In the genomic region with DNA sequence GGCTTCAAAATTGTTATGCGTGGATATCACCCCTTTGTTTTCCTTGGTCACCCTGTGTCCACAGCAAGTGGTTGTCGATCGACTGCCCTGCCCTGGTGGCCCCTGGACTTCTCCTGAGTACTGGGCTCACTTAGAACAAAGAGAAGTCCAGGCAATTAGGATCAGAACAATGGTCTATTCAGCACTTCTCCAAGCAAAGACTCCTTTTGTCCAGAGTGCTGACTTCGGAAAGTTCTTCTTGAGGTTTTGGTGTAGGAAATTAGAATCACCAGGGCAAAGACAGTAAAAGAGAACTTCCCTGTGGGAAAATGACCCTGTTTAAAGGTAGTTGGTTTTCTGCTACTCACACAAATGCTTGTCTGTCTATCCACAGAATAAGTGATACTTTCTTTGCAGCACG, we compare ENCODE assay signal across 15 cellular contexts.
DNase-seq lines count a peak whose midpoint lies in the region; ATAC-seq and TF ChIP-seq lines count a peak whose summit lies in the region.
"Had no signal": no experiment of that assay in that cellular context is flagged by ENCODE, and none has a peak within 500 bp of the region (broad histone marks: within the 10 kb centered on the region; RNA-seq: fewer than 3 reads in every experiment).

No MANE protein-coding gene starts in this region.

- in situ Hi-C loops in SK-MEL-5 (cut with HindIII; ENCODE audit: low pct_unique_long_range_greater_than_20kb, low sequenced_read_pairs) = no loop called here

- no peak for ATAC-seq in heart right ventricle
- no peak for ATAC-seq in left cardiac atrium
- no peak for ATAC-seq in GM19023 (IDR thresholded peaks at IDR 0.05; ENCODE audit: unreplicated experiment)
- no peak for ATAC-seq in activated T-cell treated with anti-CD3 and anti-CD28 coated beads, Interleukin-2, amount 50 U/mL, for 4 hours
- ATAC-seq: A549, HCT116 had no signal

- H3K36me3 Mint-ChIP-seq in activated T-cell treated with anti-CD3 and anti-CD28 coated beads, Interleukin-2, amount 50 U/mL, for 4 hours (ENCODE audit: insufficient read depth) = no peaks in the 10 kb centered on the region
- H3K36me3 Mint-ChIP-seq: CD8-positive, alpha-beta memory T cell had no signal

- intact Hi-C loops in heart right ventricle (cut with DNase I) (no loop called here), left cardiac atrium (cut with DNase I) (no loop called here)

- 68 to 69% methylated on average over 5 of the region's 5 CpGs for WGBS in heart right ventricle, 2 donors

- H3K4me3 Mint-ChIP-seq in activated T-cell treated with anti-CD3 and anti-CD28 coated beads, Interleukin-2, amount 50 U/mL, for 4 hours = no peak overlapping the region

- peaks cover 0 to 66% (median 31%) of the 10 kb centered on the region in 9 donors for H3K4me1 ChIP-seq in heart right ventricle
- H3K4me1 ChIP-seq: A549, Peyer's patch had no signal

- no peaks in the 10 kb centered on the region for H3K36me3 ChIP-seq in heart right ventricle
- H3K36me3 ChIP-seq: Peyer's patch had no signal

- no peaks in the 10 kb centered on the region for H3K9me3 Mint-ChIP-seq in activated T-cell treated with anti-CD3 and anti-CD28 coated beads, Interleukin-2, amount 50 U/mL, for 4 hours
- H3K9me3 Mint-ChIP-seq: CD8-positive, alpha-beta memory T cell had no signal

- H3K4me1 Mint-ChIP-seq in activated T-cell treated with anti-CD3 and anti-CD28 coated beads, Interleukin-2, amount 50 U/mL, for 4 hours (ENCODE audit: low read depth) = no peaks in the 10 kb centered on the region
- H3K4me1 Mint-ChIP-seq: CD8-positive, alpha-beta memory T cell had no signal

- TF ChIP-seq CTCF in heart right ventricle (IDR thresholded peaks at IDR 0.05) = no peak

- no peaks in the 10 kb centered on the region for H3K9me3 ChIP-seq in heart right ventricle
- H3K9me3 ChIP-seq: A549, Peyer's patch had no signal

- H3K4me3 ChIP-seq in heart right ventricle = no peak overlapping the region
- H3K4me3 ChIP-seq: A549, Peyer's patch, SK-N-MC had no signal

- no peaks in the 10 kb centered on the region for H3K27me3 ChIP-seq in heart right ventricle
- H3K27me3 ChIP-seq: Peyer's patch had no signal

- H3K27me3 Mint-ChIP-seq in activated T-cell treated with anti-CD3 and anti-CD28 coated beads, Interleukin-2, amount 50 U/mL, for 4 hours (ENCODE audit: low read depth) = no peaks in the 10 kb centered on the region
- H3K27me3 Mint-ChIP-seq: CD8-positive, alpha-beta memory T cell had no signal

- DNase-seq in heart right ventricle = no peak
- no peak for DNase-seq in left cardiac atrium
- peak; percentile 87 for DNase-seq in SK-MEL-5 (ENCODE audit: low read depth, low spot score)
- peak; percentile 44 for DNase-seq in medulla oblongata (ENCODE audit: extremely low spot score)
- DNase-seq in anterior cingulate cortex (lab: John Stamatoyannopoulos, UW) = no peak
- no peak for DNase-seq in activated T-cell treated with anti-CD3 and anti-CD28 coated beads, Interleukin-2, amount 50 U/mL, for 4 hours
- DNase-seq: CD8-positive, alpha-beta memory T cell; DND-41; KBM-7; NCI-H1694 treated with DMSO at 0.1 percent for 48 hours; Peyer's patch had no signal

- peak overlapping the region in 7 of 10 donors; percentile 27 to 97 (median 83) for H3K27ac ChIP-seq in heart right ventricle
- H3K27ac ChIP-seq: A549, Peyer's patch, SK-N-MC had no signal

Comparison
In these comparisons a context has a peak if more than half of its experiments do, and no peak if none do; other contexts are left out.
1. DNase-seq: peak in SK-MEL-5 (single experiment) and medulla oblongata (single experiment); none in heart right ventricle (0 of 2), left cardiac atrium (single experiment), anterior cingulate cortex (0 of 58) and activated T-cell treated with anti-CD3 and anti-CD28 coated beads, Interleukin-2, amount 50 U/mL, for 4 hours (single experiment).